12 cellular contexts compared by ENCODE assay signal in genomic region chr7:81638216-81638615, GRCh38.
DNase-seq lines count a peak whose midpoint lies in the region; ATAC-seq and TF ChIP-seq lines count a peak whose summit lies in the region.
"Had no signal": no experiment of that assay in that cellular context is flagged by ENCODE, and none has a peak within 500 bp of the region (broad histone marks: within the 10 kb centered on the region; RNA-seq: fewer than 3 reads in every experiment).

No MANE protein-coding gene starts in this region.

- H3K36me3 Mint-ChIP-seq in activated naive CD4-positive, alpha-beta T cell treated with anti-CD3 and anti-CD28 coated beads for 36 hours (ENCODE audit: low read depth) = no peaks in the 10 kb centered on the region

- no peak overlapping the region for H3K4me3 ChIP-seq in left ventricle myocardium inferior
- no peak overlapping the region for H3K4me3 ChIP-seq in fibroblast of lung (replicated peaks in 1 of 4; ENCODE audit: control extremely low read depth in 1 of 4, insufficient read depth in 1 of 4, low read depth in 3 of 4, low read length in 4 of 4)
- H3K4me3 ChIP-seq: thoracic aorta had no signal

- no peaks in the 10 kb centered on the region for H3K4me1 ChIP-seq in left ventricle myocardium inferior
- no peaks in the 10 kb centered on the region for H3K4me1 ChIP-seq in fibroblast of lung (ENCODE audit: control insufficient read depth, extremely low read depth, insufficient read depth, low read length)

- H3K9ac ChIP-seq in fibroblast of lung (ENCODE audit: insufficient read depth, low read length) = no peak overlapping the region

- H3K9me3 Mint-ChIP-seq in activated naive CD4-positive, alpha-beta T cell treated with anti-CD3 and anti-CD28 coated beads for 36 hours = peaks cover 16% of the 10 kb centered on the region

- H3K4me3 Mint-ChIP-seq in activated naive CD4-positive, alpha-beta T cell treated with anti-CD3 and anti-CD28 coated beads for 36 hours = no peak overlapping the region

- H2AFZ ChIP-seq in fibroblast of lung (ENCODE audit: low read length) = no peak overlapping the region

- ATAC-seq in Right ventricle myocardium inferior = no peak
- no peak for ATAC-seq in HG03457 (IDR thresholded peaks at IDR 0.05; ENCODE audit: unreplicated experiment)

- CTCF ChIA-PET in activated naive CD4-positive, alpha-beta T cell treated with anti-CD3 and anti-CD28 coated beads for 36 hours (lab: Charles Lee) = no interaction called here

- in situ Hi-C loops in GM13976 (cut with MboI; ENCODE audit: low sequenced_read_pairs, unreplicated experiment) = no loop called here

- H3K27ac ChIP-seq in left ventricle myocardium inferior (replicated peaks) (peak overlapping the region; percentile 38), fibroblast of lung (ENCODE audit: insufficient read depth, low read length) (peak overlapping the region; percentile 22)

- intact Hi-C loops in left ventricle myocardium inferior (cut with micrococcal nuclease) = no loop called here
- intact Hi-C loops in Right ventricle myocardium inferior (cut with DNase I) = no loop called here
- intact Hi-C loops in activated naive CD4-positive, alpha-beta T cell treated with anti-CD3 and anti-CD28 coated beads for 36 hours (cut with micrococcal nuclease) = no loop called here

- H3K36me3 ChIP-seq in left ventricle myocardium inferior (no peaks in the 10 kb centered on the region), fibroblast of lung (ENCODE audit: control insufficient read depth, insufficient read depth, low read length) (no peaks in the 10 kb centered on the region)
- H3K36me3 ChIP-seq: thoracic aorta had no signal

- no peaks in the 10 kb centered on the region for H3K4me1 Mint-ChIP-seq in activated naive CD4-positive, alpha-beta T cell treated with anti-CD3 and anti-CD28 coated beads for 36 hours (ENCODE audit: low read depth)

- DNase-seq in left ventricle myocardium inferior (no peak), Right ventricle myocardium inferior (ENCODE audit: missing footprints) (no peak), RPMI7951 (ENCODE audit: low read depth) (peak; percentile 24), fibroblast of lung (ENCODE audit: low read depth in 2 of 2) (peak; percentile 67 to 79), GM13976 (ENCODE audit: low spot score) (no peak), KG1 (lab: John Stamatoyannopoulos, UW) (no peak)
- no peak for DNase-seq in activated naive CD4-positive, alpha-beta T cell treated with anti-CD3 and anti-CD28 coated beads for 36 hours
- DNase-seq: Karpas-422, midbrain, NCI-H774 had no signal

- H3K27me3 ChIP-seq in left ventricle myocardium inferior (ENCODE audit: low read depth) (no peaks in the 10 kb centered on the region), fibroblast of lung (ENCODE audit: control insufficient read depth, insufficient read depth, low read length) (no peaks in the 10 kb centered on the region)

- no peaks in the 10 kb centered on the region for H3K79me2 ChIP-seq in fibroblast of lung (ENCODE audit: control insufficient read depth, insufficient read depth, low read length)

- TF ChIP-seq CTCF in left ventricle myocardium inferior (IDR thresholded peaks at IDR 0.05; ENCODE audit: borderline replicate concordance) (no peak), fibroblast of lung (conservative IDR thresholded peaks at IDR 0.05 in 1 of 2, IDR thresholded peaks at IDR 0.05 in 1 of 2; ENCODE audit: low read depth in 1 of 2, low read length in 2 of 2) (no peak), GM13976 (IDR thresholded peaks at IDR 0.05; ENCODE audit: borderline replicate concordance, control extremely low read depth, extremely low read depth, insufficient read depth, missing control alignments) (no peak)

- no peaks in the 10 kb centered on the region for H3K27me3 Mint-ChIP-seq in activated naive CD4-positive, alpha-beta T cell treated with anti-CD3 and anti-CD28 coated beads for 36 hours (ENCODE audit: low read depth)

- no peak overlapping the region for H3K27ac Mint-ChIP-seq in activated naive CD4-positive, alpha-beta T cell treated with anti-CD3 and anti-CD28 coated beads for 36 hours

- H4K20me1 ChIP-seq in fibroblast of lung (ENCODE audit: control insufficient read depth, extremely low read depth, insufficient read depth, low read length) = no peaks in the 10 kb centered on the region

- H3K9me3 ChIP-seq in left ventricle myocardium inferior (replicated peaks) = peaks cover 13% of the 10 kb centered on the region
- H3K9me3 ChIP-seq in fibroblast of lung (ENCODE audit: control insufficient read depth, insufficient read depth, low read depth, low read length) = no peaks in the 10 kb centered on the region
- H3K9me3 ChIP-seq: thoracic aorta had no signal

- H3K4me2 ChIP-seq in fibroblast of lung (ENCODE audit: extremely low read depth, insufficient read depth, low read length) = no peak overlapping the region

Comparison
In these comparisons a context has a peak if more than half of its experiments do, and no peak if none do; other contexts are left out.
1. DNase-seq: peak in RPMI7951 (single experiment) and fibroblast of lung (2 of 2); none in left ventricle myocardium inferior (single experiment), Right ventricle myocardium inferior (single experiment), GM13976 (single experiment), KG1 (single experiment) and activated naive CD4-positive, alpha-beta T cell treated with anti-CD3 and anti-CD28 coated beads for 36 hours (single experiment).